In the genomic region with DNA sequence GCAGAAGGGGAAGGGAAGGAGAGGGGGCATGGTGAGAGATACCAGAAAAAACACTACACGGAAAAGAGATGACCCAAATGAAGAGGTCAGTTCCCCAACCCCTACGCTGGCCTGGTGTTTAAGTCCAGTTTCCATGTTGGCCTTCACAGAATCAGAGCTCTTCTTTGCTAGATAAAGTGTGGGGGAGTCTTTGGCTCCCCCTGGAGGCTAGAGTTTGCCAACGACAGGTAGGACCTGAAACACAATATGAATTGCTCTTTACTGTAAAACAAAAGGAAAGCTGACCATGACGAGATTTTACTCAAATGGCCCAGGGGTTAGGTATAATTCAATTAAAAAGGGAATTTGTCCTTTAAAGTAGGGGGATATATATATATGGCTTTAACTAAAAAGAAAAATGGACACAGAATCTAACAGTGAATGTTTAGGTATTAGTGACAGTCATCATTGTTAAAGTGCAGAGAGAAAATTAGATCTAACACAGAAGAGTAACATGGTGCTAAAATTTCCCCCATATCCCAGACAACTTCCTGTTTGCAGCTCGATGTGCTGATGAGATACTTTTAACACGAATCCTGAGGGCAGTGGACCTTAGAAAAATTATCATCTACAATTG, we compare ENCODE assay signal across 8 cellular contexts.
DNase-seq lines count a peak whose midpoint lies in the region; ATAC-seq and TF ChIP-seq lines count a peak whose summit lies in the region.

No MANE protein-coding gene starts in this region.

- DNase-seq in DMS153 (lab: John Stamatoyannopoulos, UW): peak; percentile 0
- peak; percentile 20 for DNase-seq in MG63
- peak; percentile 9 for DNase-seq in T-helper 22 cell (ENCODE audit: low read depth)
- DNase-seq in body of pancreas: peak; percentile 65 to 78 (median 68)
- DNase-seq in left colon: peak in 1 of 2 donors; percentile 70
- DNase-seq in stimulated activated CD8-positive, alpha-beta memory T cell treated with anti-CD3 and anti-CD28 coated beads, Interleukin-4, amount 100 ng/mL, for 24 hours (ENCODE audit: low read depth): peak; percentile 32

- no peak overlapping the region for H3K27ac ChIP-seq in body of pancreas

- H3K27me3 ChIP-seq in MG63 (no peaks in the 10 kb centered on the region; the same call in none of the 2 replicates), body of pancreas (no peaks in the 10 kb centered on the region)

- 16 to 18% methylated on average over 6 of the region's 6 CpGs for WGBS in body of pancreas, 2 donors

- TF ChIP-seq POLR2A in body of pancreas (IDR thresholded peaks at IDR 0.05): no peak

- H3K4me3 ChIP-seq in MG63: no peak overlapping the region
- H3K4me3 ChIP-seq in body of pancreas: no peak overlapping the region

- ATAC-seq in GM21447 (IDR thresholded peaks at IDR 0.05; ENCODE audit: unreplicated experiment) (peak; percentile 40), body of pancreas (peak; percentile 53), left colon (peak; percentile 80), HG03159 (IDR thresholded peaks at IDR 0.05; ENCODE audit: unreplicated experiment) (no peak)

- no peaks in the 10 kb centered on the region for H3K9me3 ChIP-seq in MG63
- no peaks in the 10 kb centered on the region for H3K9me3 ChIP-seq in body of pancreas

- no peaks in the 10 kb centered on the region for H3K36me3 ChIP-seq in MG63
- H3K36me3 ChIP-seq in body of pancreas (replicated peaks in 1 of 2; ENCODE audit: insufficient read depth in 1 of 2, low read depth in 2 of 2): no peaks in the 10 kb centered on the region

- intact Hi-C loops in body of pancreas (cut with DNase I) (loop anchor here (10.0 kb wide), 1 partner anchor 440 kb away; no protein-coding TSS in a partner anchor), left colon (cut with DNase I, micrococcal nuclease) (no loop called here)

- H3K4me1 ChIP-seq in body of pancreas: no peaks in the 10 kb centered on the region

- TF ChIP-seq CTCF in body of pancreas (IDR thresholded peaks at IDR 0.05): peak; percentile 60 to 78 (median 72)
